ENCODE assay signal across 8 cellular contexts in genomic region chr5:157743163-157744054, GRCh38. TPM values are rescaled to one million over a fixed set of nuclear protein-coding genes. Genes with fewer than 3 reads are reported as not detected.
DNase-seq lines count a peak whose midpoint lies in the region; ATAC-seq lines count a peak whose summit lies in the region.

Gene LSM11 (plus strand): TSS chr5:157743712. CDS start chr5:157743751, 39 bp downstream.

- peaks cover 5% of the 10 kb centered on the region for H3K36me3 ChIP-seq in CD8-positive, alpha-beta memory T cell (ENCODE audit: insufficient read depth, low read length)

- DNase-seq in CD8-positive, alpha-beta memory T cell, result peak; percentile 86 to 90 (median 87)
- DNase-seq in NCI-H774 (lab: John Stamatoyannopoulos, UW) (peak; percentile 81), ecto neural progenitor cell (ENCODE audit: low spot score) (peak; percentile 96), medulla oblongata (ENCODE audit: extremely low spot score) (peak; percentile 90)
- peak; percentile 93 for DNase-seq in activated CD4-positive, alpha-beta memory T cell treated with anti-CD3 and anti-CD28 coated beads, Interleukin-2, amount 10 ng/mL, durations not matched to agents 7 days and 5 days
- peak; percentile 84 to 89 (median 86) for DNase-seq in stimulated activated CD4-positive, alpha-beta T cell treated with anti-CD3 and anti-CD28 coated beads, TNF-alpha, amount 100 ng/mL, for 48 hours (ENCODE audit: low read depth in 3 of 3)

- no peaks in the 10 kb centered on the region for H3K27me3 ChIP-seq in CD8-positive, alpha-beta memory T cell (ENCODE audit: insufficient read depth, low read length, poor library complexity, severe bottlenecking)

- peaks cover 0 to 2% of the 10 kb centered on the region in 2 donors for H3K27me3 Mint-ChIP-seq in CD8-positive, alpha-beta memory T cell
- H3K27me3 Mint-ChIP-seq in activated CD4-positive, alpha-beta memory T cell treated with anti-CD3 and anti-CD28 coated beads, Interleukin-2, amount 10 ng/mL, durations not matched to agents 7 days and 5 days, result no peaks in the 10 kb centered on the region

- H3K9me3 ChIP-seq in CD8-positive, alpha-beta memory T cell (ENCODE audit: low read length), result no peaks in the 10 kb centered on the region

- peak; percentile 91 for ATAC-seq in GM19397 (IDR thresholded peaks at IDR 0.05; ENCODE audit: unreplicated experiment)
- ATAC-seq in HG03558 (IDR thresholded peaks at IDR 0.05; ENCODE audit: extremely low read depth, unreplicated experiment), result peak; percentile 77

- H3K4me3 Mint-ChIP-seq in CD8-positive, alpha-beta memory T cell, result peak within 1 kb of the TSS; percentile 87 to 95 (median 94)
- peak within 1 kb of the TSS; percentile 82 for H3K4me3 Mint-ChIP-seq in activated CD4-positive, alpha-beta memory T cell treated with anti-CD3 and anti-CD28 coated beads, Interleukin-2, amount 10 ng/mL, durations not matched to agents 7 days and 5 days

- H3K4me1 ChIP-seq in CD8-positive, alpha-beta memory T cell (ENCODE audit: insufficient read depth, low read length), result peaks cover 14% of the 10 kb centered on the region

- POLR2A ChIA-PET in CD8-positive, alpha-beta memory T cell (lab: Charles Lee), result interaction anchor here (0.7 to 0.9 kb wide), 2 partner anchors 12 kb away, joined by 3 to 5 read pairs; partner anchors contain the start of gene THG1L
- POLR2A ChIA-PET in activated CD4-positive, alpha-beta memory T cell treated with anti-CD3 and anti-CD28 coated beads, Interleukin-2, amount 10 ng/mL, durations not matched to agents 7 days and 5 days (lab: Charles Lee), result interaction anchor here (0.7 to 2.2 kb wide), 7 partner anchors 12 to 600 kb away, joined by 3 to 10 read pairs (median 5); partner anchors contain the start of genes SOX30 and THG1L

- no peak within 1 kb of the TSS for H3K27ac ChIP-seq in CD8-positive, alpha-beta memory T cell (ENCODE audit: low read depth, low read length)

- H3K36me3 Mint-ChIP-seq in CD8-positive, alpha-beta memory T cell, result peaks cover 0 to 13% (median 0%) of the 10 kb centered on the region in 3 donors
- peaks cover 10% of the 10 kb centered on the region for H3K36me3 Mint-ChIP-seq in activated CD4-positive, alpha-beta memory T cell treated with anti-CD3 and anti-CD28 coated beads, Interleukin-2, amount 10 ng/mL, durations not matched to agents 7 days and 5 days (ENCODE audit: low read depth)

- H3K4me3 ChIP-seq in CD8-positive, alpha-beta memory T cell (ENCODE audit: low read length), result peak within 1 kb of the TSS; percentile 66

- CTCF ChIA-PET in CD8-positive, alpha-beta memory T cell (lab: Charles Lee), result interaction anchor here (0.6 to 3.4 kb wide), 61 partner anchors 9 to 601 kb away, joined by 3 to 51 read pairs (median 4); partner anchors contain the start of genes C5orf52, MED7, SOX30 and THG1L
- CTCF ChIA-PET in activated CD4-positive, alpha-beta memory T cell treated with anti-CD3 and anti-CD28 coated beads, Interleukin-2, amount 10 ng/mL, durations not matched to agents 7 days and 5 days (lab: Charles Lee), result interaction anchor here (0.6 to 4.7 kb wide), 84 partner anchors 9 to 589 kb away, joined by 3 to 84 read pairs (median 4); partner anchors contain the start of genes C5orf52, CLINT1, NIPAL4 and SOX30

- peak within 1 kb of the TSS; percentile 64 to 92 (median 86) for H3K27ac Mint-ChIP-seq in CD8-positive, alpha-beta memory T cell
- H3K27ac Mint-ChIP-seq in activated CD4-positive, alpha-beta memory T cell treated with anti-CD3 and anti-CD28 coated beads, Interleukin-2, amount 10 ng/mL, durations not matched to agents 7 days and 5 days, result peak within 1 kb of the TSS; percentile 76

- no peaks in the 10 kb centered on the region for H3K9me3 Mint-ChIP-seq in CD8-positive, alpha-beta memory T cell
- no peaks in the 10 kb centered on the region for H3K9me3 Mint-ChIP-seq in activated CD4-positive, alpha-beta memory T cell treated with anti-CD3 and anti-CD28 coated beads, Interleukin-2, amount 10 ng/mL, durations not matched to agents 7 days and 5 days

- H3K4me1 Mint-ChIP-seq in CD8-positive, alpha-beta memory T cell, result peaks cover 23 to 33% (median 26%) of the 10 kb centered on the region in 3 donors
- H3K4me1 Mint-ChIP-seq in activated CD4-positive, alpha-beta memory T cell treated with anti-CD3 and anti-CD28 coated beads, Interleukin-2, amount 10 ng/mL, durations not matched to agents 7 days and 5 days, result peaks cover 41% of the 10 kb centered on the region

RNA-seq across cellular contexts. Expression of gene LSM11, which starts in this region (rescaled TPM):
- total RNA-seq in CD8-positive, alpha-beta memory T cell, result 1 to 10 TPM; 7.8 to 7.9 TPM
- 0.82 TPM for polyA plus RNA-seq in CD8-positive, alpha-beta memory T cell
- 1 to 10 TPM; 5.4 to 5.8 TPM for total RNA-seq in activated CD4-positive, alpha-beta memory T cell treated with anti-CD3 and anti-CD28 coated beads, Interleukin-2, amount 10 ng/mL, durations not matched to agents 7 days and 5 days
